2 cellular contexts compared by ENCODE assay signal in genomic region chr9:84604223-84604622, GRCh38.
TF ChIP-seq lines count a peak whose summit lies in the region.

No MANE protein-coding gene starts in this region.

TF ChIP-seq in HEK293, 187 proteins besides CTCF, POLR2A, EP300 and RAD21:
- no peak for TF ChIP-seq ZNF521 (tag by site-specific recombination; IDR thresholded peaks at IDR 0.05)
- TF ChIP-seq, protein P1, sequence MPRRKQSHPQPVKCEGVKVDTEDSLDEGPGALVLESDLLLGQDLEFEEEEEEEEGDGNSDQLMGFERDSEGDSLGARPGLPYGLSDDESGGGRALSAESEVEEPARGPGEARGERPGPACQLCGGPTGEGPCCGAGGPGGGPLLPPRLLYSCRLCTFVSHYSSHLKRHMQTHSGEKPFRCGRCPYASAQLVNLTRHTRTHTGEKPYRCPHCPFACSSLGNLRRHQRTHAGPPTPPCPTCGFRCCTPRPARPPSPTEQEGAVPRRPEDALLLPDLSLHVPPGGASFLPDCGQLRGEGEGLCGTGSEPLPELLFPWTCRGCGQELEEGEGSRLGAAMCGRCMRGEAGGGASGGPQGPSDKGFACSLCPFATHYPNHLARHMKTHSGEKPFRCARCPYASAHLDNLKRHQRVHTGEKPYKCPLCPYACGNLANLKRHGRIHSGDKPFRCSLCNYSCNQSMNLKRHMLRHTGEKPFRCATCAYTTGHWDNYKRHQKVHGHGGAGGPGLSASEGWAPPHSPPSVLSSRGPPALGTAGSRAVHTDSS (tag by site-specific recombination; IDR thresholded peaks at IDR 0.05): peak; percentile 97

TF ChIP-seq in K562, 482 proteins besides CTCF, POLR2A, EP300 and RAD21:
- TF ChIP-seq ZNF512 (tag; IDR thresholded peaks at IDR 0.05): peak; percentile 56
- no peak for TF ChIP-seq TFE3 (CRISPR knock-in tag; IDR thresholded peaks at IDR 0.05)
